Comparison of ENCODE assay signal across 25 cellular contexts in genomic region chr5:171318026-171318425, GRCh38. TPM values are rescaled to one million over a fixed set of nuclear protein-coding genes. Genes with fewer than 3 reads are reported as not detected.
"Had no signal": no experiment of that assay in that cellular context is flagged by ENCODE, and none has a peak within 500 bp of the region (broad histone marks: within the 10 kb centered on the region; RNA-seq: fewer than 3 reads in every experiment).

No MANE protein-coding gene starts in this region.

- FAIRE-seq: astrocyte had no signal

- H3K9me3 ChIP-seq: esophagus muscularis mucosa, gastrocnemius medialis, left lung, prostate gland, right atrium auricular region, thoracic aorta, upper lobe of left lung had no signal

- H3K9me3 Mint-ChIP-seq: activated CD4-positive, alpha-beta memory T cell treated with anti-CD3 and anti-CD28 coated beads, Interleukin-2, amount 10 ng/mL, durations not matched to agents 7 days and 5 days; activated naive CD8-positive, alpha-beta T cell treated with anti-CD3 and anti-CD28 coated beads for 36 hours; effector memory CD8-positive, alpha-beta T cell had no signal

- H3K36me3 ChIP-seq: esophagus muscularis mucosa, gastrocnemius medialis, left lung, prostate gland, right atrium auricular region, thoracic aorta, upper lobe of left lung had no signal

- DNase-seq: activated CD4-positive, alpha-beta memory T cell treated with anti-CD3 and anti-CD28 coated beads, Interleukin-2, amount 10 ng/mL, durations not matched to agents 7 days and 5 days; activated CD4-positive, alpha-beta T cell treated with anti-CD3 and anti-CD28 coated beads, Interleukin-2, amount 10 ng/mL, durations not matched to agents 24 days and 14 days; activated naive CD8-positive, alpha-beta T cell treated with anti-CD3 and anti-CD28 coated beads for 36 hours; central memory CD4-positive, alpha-beta T cell; dorsolateral prefrontal cortex; effector memory CD8-positive, alpha-beta T cell; gastrocnemius medialis; head of caudate nucleus; hypothalamus; immature natural killer cell; kidney glomerular epithelial cell; left lung; naive thymus-derived CD4-positive, alpha-beta T cell; stimulated activated CD4-positive, alpha-beta T cell treated with anti-CD3 and anti-CD28 coated beads, Interleukin-4, amount 100 ng/mL, for 24 hours; stimulated activated naive CD4-positive, alpha-beta T cell treated with Interleukin-2 at 50 U/mL for 16 hours had no signal

- ATAC-seq: activated CD4-positive, CD25-positive, alpha-beta regulatory T cell treated with anti-CD3 and anti-CD28 coated beads, Interleukin-2, amount 50 U/mL, for 24 hours; effector memory CD8-positive, alpha-beta T cell; gastrocnemius medialis; left lung; naive thymus-derived CD4-positive, alpha-beta T cell had no signal

- H3K27ac ChIP-seq: esophagus muscularis mucosa, gastrocnemius medialis, left lung, prostate gland, right atrium auricular region, thoracic aorta, upper lobe of left lung had no signal

- H3K4me3 Mint-ChIP-seq: activated CD4-positive, alpha-beta memory T cell treated with anti-CD3 and anti-CD28 coated beads, Interleukin-2, amount 10 ng/mL, durations not matched to agents 7 days and 5 days; activated CD4-positive, alpha-beta T cell treated with anti-CD3 and anti-CD28 coated beads, Interleukin-2, amount 10 ng/mL, durations not matched to agents 24 days and 14 days; activated naive CD8-positive, alpha-beta T cell treated with anti-CD3 and anti-CD28 coated beads for 36 hours; effector memory CD8-positive, alpha-beta T cell; immature natural killer cell; naive thymus-derived CD4-positive, alpha-beta T cell had no signal

- H3K4me3 ChIP-seq: dorsolateral prefrontal cortex, esophagus muscularis mucosa, gastrocnemius medialis, left lung, lung, prostate gland, right atrium auricular region, thoracic aorta, upper lobe of left lung had no signal

- H3K36me3 Mint-ChIP-seq: activated naive CD8-positive, alpha-beta T cell treated with anti-CD3 and anti-CD28 coated beads for 36 hours had no signal

- H3K4me1 ChIP-seq: prostate gland had no signal

- H3K27ac Mint-ChIP-seq: activated CD4-positive, alpha-beta memory T cell treated with anti-CD3 and anti-CD28 coated beads, Interleukin-2, amount 10 ng/mL, durations not matched to agents 7 days and 5 days; activated CD4-positive, alpha-beta T cell treated with anti-CD3 and anti-CD28 coated beads, Interleukin-2, amount 10 ng/mL, durations not matched to agents 24 days and 14 days; activated naive CD8-positive, alpha-beta T cell treated with anti-CD3 and anti-CD28 coated beads for 36 hours; effector memory CD8-positive, alpha-beta T cell; immature natural killer cell; naive thymus-derived CD4-positive, alpha-beta T cell had no signal

RNA-seq across cellular contexts. Expression of gene TLX3, which starts 9.0 kb away (rescaled TPM):
- total RNA-seq: activated CD4-positive, alpha-beta memory T cell treated with anti-CD3 and anti-CD28 coated beads, Interleukin-2, amount 10 ng/mL, durations not matched to agents 7 days and 5 days; activated CD4-positive, alpha-beta T cell treated with anti-CD3 and anti-CD28 coated beads, Interleukin-2, amount 10 ng/mL, durations not matched to agents 24 days and 14 days; activated naive CD8-positive, alpha-beta T cell treated with anti-CD3 and anti-CD28 coated beads for 36 hours; astrocyte; dorsolateral prefrontal cortex; esophagus muscularis mucosa; gastrocnemius medialis; left lung; lung; naive thymus-derived CD4-positive, alpha-beta T cell; osteocyte; prostate gland; right atrium auricular region; T-helper 2 cell treated with Interferon-gamma antibody and Interleukin-4, amounts not matched to agents 100 ng/mL and 5 ng/mL, for 36 hours; thoracic aorta; upper lobe of left lung had no signal
- polyA plus RNA-seq: immature natural killer cell; lung; naive thymus-derived CD4-positive, alpha-beta T cell had no signal
